19 cellular contexts compared by ENCODE assay signal in genomic region chr1:234647245-234647644, GRCh38. TPM values are rescaled to one million over a fixed set of nuclear protein-coding genes. Genes with fewer than 3 reads are reported as not detected.
DNase-seq lines count a peak whose midpoint lies in the region; ATAC-seq and TF ChIP-seq lines count a peak whose summit lies in the region.
"Had no signal": no experiment of that assay in that cellular context is flagged by ENCODE, and none has a peak within 500 bp of the region (broad histone marks: within the 10 kb centered on the region; RNA-seq: fewer than 3 reads in every experiment).

No MANE protein-coding gene starts in this region.

- CTCF ChIA-PET in mammary epithelial cell (lab: Charles Lee; ENCODE audit: low non-redundant PET) = no interaction called here

- peaks cover 9% of the 10 kb centered on the region for H3K79me2 ChIP-seq in mammary epithelial cell (ENCODE audit: insufficient read depth, low read length)

- intact Hi-C loops in mammary epithelial cell (cut with micrococcal nuclease) = loop anchor here (1.0 to 2.0 kb wide), 2 partner anchors 16 to 36 kb away; no protein-coding TSS in a partner anchor

- ATAC-seq in GM21526 (IDR thresholded peaks at IDR 0.05; ENCODE audit: low FRiP score, unreplicated experiment) (no peak), HG03565 (IDR thresholded peaks at IDR 0.05; ENCODE audit: unreplicated experiment) (no peak)
- ATAC-seq: activated CD8-positive, alpha-beta memory T cell treated with anti-CD3 and anti-CD28 coated beads, Interleukin-2, amount 10 ng/mL, durations not matched to agents 7 days and 5 days; heart left ventricle; natural killer cell treated with Interleukin-12 subunit alpha and Interleukin-12 subunit beta and Interleukin-15 and Interleukin-18, amount 100 ng/mL, for 72 hours had no signal

- no peaks in the 10 kb centered on the region for H4K20me1 ChIP-seq in mammary epithelial cell (ENCODE audit: insufficient read depth, low read length)

- 94% methylated on average over 3 of the region's 3 CpGs for WGBS in mammary epithelial cell (ENCODE audit: low coverage, missing lambda C conversion rate)

- peaks cover 33% of the 10 kb centered on the region for H3K4me1 ChIP-seq in mammary epithelial cell (ENCODE audit: insufficient read depth, low read length)
- H3K4me1 ChIP-seq: adrenal gland, SJSA1 had no signal

- H3K9ac ChIP-seq in mammary epithelial cell (ENCODE audit: insufficient read depth, low read length) = no peak overlapping the region
- H3K9ac ChIP-seq: GM23248 had no signal

- DNase-seq in GM12865 (ENCODE audit: low read depth) (peak; percentile 34), NCI-H1417 (lab: John Stamatoyannopoulos, UW) (peak in 2 of 3 experiments; percentile 69 to 91), NCI-H526 (lab: John Stamatoyannopoulos, UW) (peak; percentile 31 to 68), mammary epithelial cell (no peak), KBM-7 (no peak), hypothalamus (lab: John Stamatoyannopoulos, UW) (no peak)
- DNase-seq: activated CD4-positive, alpha-beta T cell treated with anti-CD3 and anti-CD28 coated beads for 36 hours; activated CD8-positive, alpha-beta memory T cell treated with anti-CD3 and anti-CD28 coated beads, Interleukin-2, amount 10 ng/mL, durations not matched to agents 7 days and 5 days; effector CD8-positive, alpha-beta T cell; GF-D8; heart left ventricle; islet precursor cell had no signal

- H2AFZ ChIP-seq in mammary epithelial cell (ENCODE audit: low read depth, low read length) = no peak overlapping the region
- H2AFZ ChIP-seq: GM23248 had no signal

- dilution Hi-C loops in mammary epithelial cell (cut with HindIII; ENCODE audit: low sequenced_read_pairs) = no loop called here

- H3K9me3 ChIP-seq in mammary epithelial cell (replicated peaks; ENCODE audit: insufficient read depth, low read length) = peaks cover 4% of the 10 kb centered on the region
- H3K9me3 ChIP-seq: adrenal gland, SJSA1 had no signal

- peak overlapping the region; percentile 65 for H3K27ac ChIP-seq in mammary epithelial cell (ENCODE audit: insufficient read depth, low read depth, low read length)
- H3K27ac ChIP-seq: adrenal gland, GM23248, heart left ventricle, SJSA1 had no signal

- no peak overlapping the region for H3K4me3 ChIP-seq in GM12865 (ENCODE audit: low read depth, low read length)
- H3K4me3 ChIP-seq in mammary epithelial cell (replicated peaks in 1 of 3; ENCODE audit: insufficient read depth in 1 of 3, low read depth in 2 of 3, low read length in 3 of 3) = no peak overlapping the region
- H3K4me3 ChIP-seq: adrenal gland, GM23248, heart left ventricle, SJSA1, smooth muscle cell had no signal

- no peaks in the 10 kb centered on the region for H3K36me3 ChIP-seq in mammary epithelial cell (ENCODE audit: insufficient read depth, low read length)
- H3K36me3 ChIP-seq: adrenal gland, heart left ventricle, SJSA1 had no signal

- TSS peak; percentile 12 for BruUV-seq in mammary epithelial cell (replicated peaks; lab: Mats Ljungman, UMichigan)

- no peaks in the 10 kb centered on the region for H3K27me3 ChIP-seq in mammary epithelial cell (ENCODE audit: insufficient read depth, low read length)
- H3K27me3 ChIP-seq: adrenal gland, heart left ventricle, SJSA1 had no signal

- no peak for TF ChIP-seq CTCF in GM12865 (IDR thresholded peaks at IDR 0.05; ENCODE audit: insufficient read depth, low read depth, low read length, missing control alignments)
- no peak for TF ChIP-seq CTCF in mammary epithelial cell (conservative IDR thresholded peaks at IDR 0.05 in 1 of 2, IDR thresholded peaks at IDR 0.05 in 1 of 2; ENCODE audit: extremely low read depth in 1 of 2, insufficient read depth in 1 of 2, low read depth in 1 of 2, low read length in 2 of 2)

- no peak overlapping the region for H3K4me2 ChIP-seq in mammary epithelial cell (ENCODE audit: insufficient read depth, low read depth, low read length)
- H3K4me2 ChIP-seq: smooth muscle cell had no signal

- in situ Hi-C loops in mammary epithelial cell (cut with MboI; ENCODE audit: low sequenced_read_pairs in 2 of 2) (no loop called here), KBM-7 (cut with MboI; ENCODE audit: low pct_unique_long_range_greater_than_20kb, low sequenced_read_pairs) (no loop called here)

RNA-seq across cellular contexts. Expression of gene IRF2BP2, which starts 37.3 kb away (rescaled TPM):
- total RNA-seq in mammary epithelial cell = 100 to 1,000 TPM in 1 of 2 donors, 10 to 100 TPM in 1; 75.3 to 109 TPM
- polyA plus RNA-seq in mammary epithelial cell = 63.4 TPM
- 33.1 TPM for polyA minus RNA-seq in mammary epithelial cell

Comparison
In these comparisons a context has a peak if more than half of its experiments do, and no peak if none do; other contexts are left out.
1. DNase-seq: peak in GM12865 (single experiment), NCI-H1417 (2 of 3) and NCI-H526 (2 of 2); none in mammary epithelial cell (single experiment), KBM-7 (single experiment) and hypothalamus (0 of 51).